In the genomic region with DNA sequence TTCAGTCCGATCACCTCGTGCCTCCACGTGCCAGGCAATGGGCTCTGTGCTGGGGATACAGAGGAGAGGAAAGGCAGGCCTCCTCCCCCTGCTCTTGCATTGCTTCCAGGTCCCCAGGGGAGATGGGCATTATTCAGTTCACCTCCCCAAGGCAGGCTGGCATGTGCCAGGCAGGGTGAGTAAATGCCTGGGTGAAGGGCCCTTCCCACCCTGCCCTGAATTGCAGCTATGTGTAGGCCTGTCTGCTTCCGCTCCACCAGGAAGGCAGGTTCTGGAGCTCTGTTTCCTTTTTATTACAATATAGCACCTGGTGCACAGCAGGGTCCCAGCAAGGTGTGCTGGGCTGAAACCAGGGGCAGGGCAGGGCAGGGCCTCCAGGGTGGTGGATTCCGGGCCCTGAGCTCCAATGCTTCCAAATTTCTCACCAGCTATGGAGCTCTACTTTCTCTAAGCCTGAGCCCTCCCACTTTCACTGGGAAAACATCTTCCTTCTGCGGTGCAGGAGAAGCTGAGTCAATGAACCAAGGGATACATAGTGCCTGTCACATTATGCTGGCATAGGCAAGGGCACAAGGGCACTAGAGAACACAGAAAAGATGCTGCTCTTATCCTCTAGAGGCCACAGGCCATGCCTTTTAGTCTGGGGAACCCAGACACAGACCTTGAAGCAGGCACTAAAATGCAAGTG, we compare ENCODE assay signal across 9 cellular contexts. TPM values are rescaled to one million over a fixed set of nuclear protein-coding genes. Genes with fewer than 3 reads are reported as not detected.
DNase-seq lines count a peak whose midpoint lies in the region; ATAC-seq, FAIRE-seq and TF ChIP-seq lines count a peak whose summit lies in the region.
"Had no signal": no experiment of that assay in that cellular context is flagged by ENCODE, and none has a peak within 500 bp of the region (broad histone marks: within the 10 kb centered on the region; RNA-seq: fewer than 3 reads in every experiment).

No MANE protein-coding gene starts in this region.

- H3K36me3 ChIP-seq in HUES48 (ENCODE audit: control insufficient read depth, insufficient read depth, low read length) (no peaks in the 10 kb centered on the region), SJCRH30 (no peaks in the 10 kb centered on the region; the same call in 1 of the 2 replicates), keratinocyte (ENCODE audit: control insufficient read depth in 2 of 2, extremely low read depth in 1 of 2, insufficient read depth in 2 of 2, low read length in 2 of 2) (peaks cover 0 to 3% of the 10 kb centered on the region in 2 experiments), stomach smooth muscle (ENCODE audit: control insufficient read depth in 2 of 2, insufficient read depth in 2 of 2, low read length in 2 of 2) (no peaks in the 10 kb centered on the region)

- no peak overlapping the region for H3K27ac Mint-ChIP-seq in stimulated activated naive CD8-positive, alpha-beta T cell treated with anti-CD3 and anti-CD28 coated beads, Interleukin-15, amount 100 ng/mL, for 72 hours

- no peak overlapping the region for H3K4me3 Mint-ChIP-seq in stimulated activated naive CD8-positive, alpha-beta T cell treated with anti-CD3 and anti-CD28 coated beads, Interleukin-15, amount 100 ng/mL, for 72 hours

- in situ Hi-C loops in ACHN (cut with HindIII; ENCODE audit: low pct_ligation_motif_present, low pct_unique_long_range_greater_than_20kb, low sequenced_read_pairs) = no loop called here

- TF ChIP-seq CTCF in keratinocyte (optimal IDR thresholded peaks at IDR 0.05 in 1 of 3, IDR thresholded peaks at IDR 0.05 in 1 of 3, conservative IDR thresholded peaks at IDR 0.05 in 1 of 3; ENCODE audit: extremely low read depth in 1 of 3, insufficient read depth in 2 of 3, low read length in 3 of 3) = no peak

- H3K27me3 ChIP-seq in HUES48 (ENCODE audit: control insufficient read depth, insufficient read depth, low read length) = no peaks in the 10 kb centered on the region
- H3K27me3 ChIP-seq in SJCRH30 = no peaks in the 10 kb centered on the region
- H3K27me3 ChIP-seq in keratinocyte (ENCODE audit: control insufficient read depth, extremely low read depth, insufficient read depth, low read length) = no peaks in the 10 kb centered on the region
- no peaks in the 10 kb centered on the region for H3K27me3 ChIP-seq in stomach smooth muscle (ENCODE audit: control insufficient read depth in 1 of 2, insufficient read depth in 2 of 2, low read length in 2 of 2)

- peaks cover 53% of the 10 kb centered on the region for H3K4me1 ChIP-seq in HUES48 (ENCODE audit: control insufficient read depth, insufficient read depth, low read length)
- peaks cover 66% of the 10 kb centered on the region for H3K4me1 ChIP-seq in SJCRH30
- H3K4me1 ChIP-seq in keratinocyte (ENCODE audit: control insufficient read depth, extremely low read depth, insufficient read depth, low read length) = peaks cover 71% of the 10 kb centered on the region
- H3K4me1 ChIP-seq in stomach smooth muscle (ENCODE audit: control insufficient read depth, insufficient read depth, low read length) = peaks cover 78% of the 10 kb centered on the region

- H3K4me1 Mint-ChIP-seq in stimulated activated naive CD8-positive, alpha-beta T cell treated with anti-CD3 and anti-CD28 coated beads, Interleukin-15, amount 100 ng/mL, for 72 hours = peaks cover 9% of the 10 kb centered on the region

- dilution Hi-C loops in keratinocyte (cut with MboI; ENCODE audit: extremely low pct_ligation_motif_present, low sequenced_read_pairs) = no loop called here

- H3K79me2 ChIP-seq in keratinocyte (ENCODE audit: control insufficient read depth, insufficient read depth, low read length) = peaks cover 82% of the 10 kb centered on the region

- H3K27ac ChIP-seq in HUES48 (ENCODE audit: low read depth, low read length) (peak overlapping the region; percentile 66), SJCRH30 (peak overlapping the region; percentile 75), keratinocyte (ENCODE audit: control insufficient read depth, insufficient read depth, low read length) (peak overlapping the region; percentile 99), stomach smooth muscle (ENCODE audit: low read length) (peak overlapping the region; percentile 89)

- H3K4me2 ChIP-seq in keratinocyte (ENCODE audit: control insufficient read depth, extremely low read depth, insufficient read depth, low read depth, low read length) = peak overlapping the region; percentile 94

- peak overlapping the region; percentile 17 for H2AFZ ChIP-seq in keratinocyte (ENCODE audit: control insufficient read depth, low read length)

- H3K9ac ChIP-seq in HUES48 (ENCODE audit: low read depth, low read length) (peak overlapping the region; percentile 30; the same call in 1 of the 2 replicates), keratinocyte (ENCODE audit: control insufficient read depth, extremely low read depth, insufficient read depth, low read length) (peak overlapping the region; percentile 81), stomach smooth muscle (ENCODE audit: low read length in 2 of 2) (peak overlapping the region; percentile 3 to 64)

- no peaks in the 10 kb centered on the region for H4K20me1 ChIP-seq in keratinocyte (ENCODE audit: control insufficient read depth, extremely low read depth, insufficient read depth, low read length)

- no peak for DNase-seq in SJCRH30
- no peak for DNase-seq in keratinocyte (ENCODE audit: low read depth, low spot score)
- DNase-seq in stimulated activated naive CD8-positive, alpha-beta T cell treated with anti-CD3 and anti-CD28 coated beads, Interleukin-15, amount 100 ng/mL, for 72 hours = no peak
- no peak for DNase-seq in urothelium cell line (ENCODE audit: low spot score)
- DNase-seq in ACHN = no peak
- DNase-seq: cerebellar nuclear complex, GF-D8 had no signal

- no peaks in the 10 kb centered on the region for H3K27me3 Mint-ChIP-seq in stimulated activated naive CD8-positive, alpha-beta T cell treated with anti-CD3 and anti-CD28 coated beads, Interleukin-15, amount 100 ng/mL, for 72 hours

- H3K9me3 Mint-ChIP-seq in stimulated activated naive CD8-positive, alpha-beta T cell treated with anti-CD3 and anti-CD28 coated beads, Interleukin-15, amount 100 ng/mL, for 72 hours = no peaks in the 10 kb centered on the region

- peaks cover 6% of the 10 kb centered on the region for H3K9me1 ChIP-seq in keratinocyte (ENCODE audit: control insufficient read depth, extremely low read depth, insufficient read depth, low read length)

- FAIRE-seq in keratinocyte (lab: Jason Lieb, UNC) (peak; percentile 9), urothelium cell line (lab: Jason Lieb, UNC) (no peak)

- H3K4me3 ChIP-seq in HUES48 (ENCODE audit: low read depth, low read length) (no peak overlapping the region), SJCRH30 (no peak overlapping the region), keratinocyte (ENCODE audit: control insufficient read depth in 2 of 3, extremely low read depth in 1 of 3, insufficient read depth in 2 of 3, low read depth in 1 of 3, low read length in 3 of 3) (peak overlapping the region in 2 of 3 experiments; percentile 1 to 39), stomach smooth muscle (ENCODE audit: low read length in 2 of 2) (no peak overlapping the region)

- ATAC-seq in stimulated activated naive CD8-positive, alpha-beta T cell treated with anti-CD3 and anti-CD28 coated beads, Interleukin-15, amount 100 ng/mL, for 72 hours = no peak

- H3K9me3 ChIP-seq in HUES48 (ENCODE audit: control insufficient read depth, insufficient read depth, low read length) = no peaks in the 10 kb centered on the region
- H3K9me3 ChIP-seq in SJCRH30 (replicated peaks) = no peaks in the 10 kb centered on the region
- H3K9me3 ChIP-seq in keratinocyte (ENCODE audit: control insufficient read depth, low read depth, low read length) = no peaks in the 10 kb centered on the region
- no peaks in the 10 kb centered on the region for H3K9me3 ChIP-seq in stomach smooth muscle (ENCODE audit: control insufficient read depth in 2 of 2, low read length in 2 of 2)

RNA-seq across cellular contexts. Expression of a gene that starts 42.0 kb away (rescaled TPM):
- 14.7 and 14.9 TPM in 2 replicates for total RNA-seq in SJCRH30 (2014; rRNA removed; shearing (Covaris generic))
- polyA plus RNA-seq in keratinocyte = 9.4 to 18.0 TPM (median 10.9 TPM) in 3 replicates
- polyA plus RNA-seq in keratinocyte (2011; ENCODE audit: low read depth) = 10.8 TPM
- polyA plus RNA-seq in keratinocyte (2011; cell fraction: cytosol; rRNA removed) = 9.2 and 13.0 TPM in 2 replicates
- 12.5 and 15.5 TPM in 2 replicates for polyA plus RNA-seq in keratinocyte (2011; cell fraction: nucleus; rRNA removed)
- polyA plus RNA-seq in keratinocyte (2012; ENCODE audit: low replicate concordance) = 19.8 and 20.4 TPM in 2 replicates
- polyA minus RNA-seq in keratinocyte = 11.6 to 24.3 TPM (median 12.2 TPM) in 3 replicates
- polyA minus RNA-seq in keratinocyte (2011; cell fraction: cytosol; rRNA and poly(A)+ RNA removed) = 17.5 TPM
- 17.8 and 18.4 TPM in 2 replicates for polyA minus RNA-seq in keratinocyte (2011; cell fraction: nucleus; rRNA and poly(A)+ RNA removed)

Comparison
In these comparisons a context has a peak if more than half of its experiments do, and no peak if none do; other contexts are left out.
1. H3K4me3 ChIP-seq: peak in keratinocyte (2 of 3); none in HUES48 (single experiment), SJCRH30 (single experiment) and stomach smooth muscle (0 of 2).
2. H3K9ac ChIP-seq: peak in every context shown above with its lines; median percentile 81 in keratinocyte; 34 in stomach smooth muscle; 30 in HUES48.
3. Peak in every context shown above with its lines, with median percentiles within 50 percentile points of each other: H3K27ac ChIP-seq.